In genomic region chr18:62399781-62400308, GRCh38 we compare ENCODE assay signal across 9 cellular contexts.
DNase-seq lines count a peak whose midpoint lies in the region; ATAC-seq and TF ChIP-seq lines count a peak whose summit lies in the region.
"Had no signal": no experiment of that assay in that cellular context is flagged by ENCODE, and none has a peak within 500 bp of the region (broad histone marks: within the 10 kb centered on the region; RNA-seq: fewer than 3 reads in every experiment).

No MANE protein-coding gene starts in this region.

- no peak overlapping the region for H3K9ac ChIP-seq in H9 (ENCODE audit: extremely low read depth, insufficient read length, low read length)
- H3K9ac ChIP-seq: KMS-11 had no signal

- no peak overlapping the region for H4K8ac ChIP-seq in H9 (replicated peaks; ENCODE audit: insufficient read length, low read depth, low read length)

- H3K18ac ChIP-seq in H9 (ENCODE audit: insufficient read length, low read depth, low read length): no peak overlapping the region

- H3K4me3 ChIP-seq in gastroesophageal sphincter (no peak overlapping the region), dorsolateral prefrontal cortex (no peak overlapping the region)
- no peak overlapping the region for H3K4me3 ChIP-seq in effector memory CD4-positive, alpha-beta T cell (ENCODE audit: insufficient read depth, low read depth, low read length, poor library complexity, severe bottlenecking)

- H3K79me1 ChIP-seq in H9 (ENCODE audit: insufficient read depth, low read depth, low read length, poor library complexity, severe bottlenecking): no peaks in the 10 kb centered on the region

- no peak overlapping the region for H2AFZ ChIP-seq in H9 (ENCODE audit: low read length)

- WGBS in H9 (ENCODE audit: extremely low coverage, insufficient read length, low lambda C conversion rate): no CpG with 5 or more reads among the region's 4 CpGs
- WGBS in gastroesophageal sphincter (ENCODE audit: low coverage in 1 of 2), 2 donors: 13 to 88% methylated on average over 1 to 4 of the region's 4 CpGs

- no peak overlapping the region for H3K23ac ChIP-seq in H9 (ENCODE audit: insufficient read length, low read depth, low read length)

- no peaks in the 10 kb centered on the region; the same call in 1 of the 2 replicates for H3K27me3 Mint-ChIP-seq in H9 (ENCODE audit: low read depth)

- no peaks in the 10 kb centered on the region for H3K36me3 ChIP-seq in gastroesophageal sphincter
- no peaks in the 10 kb centered on the region for H3K36me3 ChIP-seq in effector memory CD4-positive, alpha-beta T cell (ENCODE audit: control insufficient read depth, insufficient read depth, low read length)

- DNase-seq in EL: peak; percentile 19
- peak; percentile 61 for DNase-seq in H9
- DNase-seq in NCI-H345 treated with DMSO at 0.1 percent for 48 hours (lab: John Stamatoyannopoulos, UW; ENCODE audit: unreplicated experiment): peak; percentile 62
- DNase-seq in effector memory CD4-positive, alpha-beta T cell: no peak
- no peak for DNase-seq in stimulated activated CD4-positive, alpha-beta T cell treated with anti-CD3 and anti-CD28 coated beads, Interleukin-15, amount 100 ng/mL, for 24 hours
- DNase-seq in dorsolateral prefrontal cortex: no peak
- DNase-seq in activated CD4-positive, alpha-beta T cell treated with anti-CD3 and anti-CD28 coated beads for 48 hours: no peak

- H4K5ac ChIP-seq in H9 (ENCODE audit: insufficient read length, low read depth, low read length): no peak overlapping the region

- peaks cover 5% of the 10 kb centered on the region; the same call in 1 of the 2 replicates for H3K4me1 ChIP-seq in H9 (ENCODE audit: insufficient read depth, low read length)
- H3K4me1 ChIP-seq in gastroesophageal sphincter: no peaks in the 10 kb centered on the region
- no peaks in the 10 kb centered on the region for H3K4me1 ChIP-seq in effector memory CD4-positive, alpha-beta T cell (ENCODE audit: control insufficient read depth, insufficient read depth, low read length, poor library complexity, severe bottlenecking)

- H2BK15ac ChIP-seq in H9 (ENCODE audit: low read depth, low read length): no peak overlapping the region

- H3K56ac ChIP-seq in H9 (ENCODE audit: insufficient read length, low read depth, low read length): no peak overlapping the region

- H3K27ac ChIP-seq in H9 (ENCODE audit: insufficient read length, low read depth, low read length) (no peak overlapping the region), gastroesophageal sphincter (no peak overlapping the region), dorsolateral prefrontal cortex (no peak overlapping the region)
- no peak overlapping the region for H3K27ac ChIP-seq in effector memory CD4-positive, alpha-beta T cell (ENCODE audit: insufficient read depth, low read length, poor library complexity, severe bottlenecking)
- H3K27ac ChIP-seq: KMS-11 had no signal

- H3K4ac ChIP-seq in H9 (ENCODE audit: low read depth, low read length): no peak overlapping the region

- H4K20me1 ChIP-seq in H9 (ENCODE audit: control insufficient read depth, insufficient read depth, insufficient read length): no peaks in the 10 kb centered on the region

- no peaks in the 10 kb centered on the region for H3K23me2 ChIP-seq in H9 (ENCODE audit: insufficient read length, low read depth, low read length, poor library complexity, severe bottlenecking)

- H2BK20ac ChIP-seq in H9 (ENCODE audit: low read depth, low read length, poor library complexity, severe bottlenecking): no peak overlapping the region

- no peak overlapping the region for H2BK5ac ChIP-seq in H9 (ENCODE audit: insufficient read length, low read length)

- H3K79me2 ChIP-seq in H9 (ENCODE audit: insufficient read depth, low read length): no peaks in the 10 kb centered on the region

- H3K27ac Mint-ChIP-seq in H9: peak overlapping the region in 2 of 3 experiments; percentile 16 to 45; a peak in 3 of 7 replicates

- peaks cover 15 to 20% of the 10 kb centered on the region in 2 experiments for H3K9me3 Mint-ChIP-seq in H9

- H3K27me3 ChIP-seq in H9 (ENCODE audit: insufficient read depth, low read length) (no peaks in the 10 kb centered on the region), gastroesophageal sphincter (no peaks in the 10 kb centered on the region), dorsolateral prefrontal cortex (no peaks in the 10 kb centered on the region)
- no peaks in the 10 kb centered on the region for H3K27me3 ChIP-seq in effector memory CD4-positive, alpha-beta T cell (replicated peaks; ENCODE audit: control insufficient read depth, insufficient read depth, low read length, poor library complexity, severe bottlenecking)

- ATAC-seq in gastroesophageal sphincter: peak; percentile 16

- H2BK120ac ChIP-seq in H9 (ENCODE audit: low read depth, low read length, poor library complexity, severe bottlenecking): no peak overlapping the region

- H3K9me3 ChIP-seq in H9 (ENCODE audit: control insufficient read depth, low read depth, low read length) (no peaks in the 10 kb centered on the region), gastroesophageal sphincter (no peaks in the 10 kb centered on the region)
- no peaks in the 10 kb centered on the region for H3K9me3 ChIP-seq in effector memory CD4-positive, alpha-beta T cell (ENCODE audit: control insufficient read depth, low read length)

- H3K4me3 Mint-ChIP-seq in H9: no peak overlapping the region

- TF ChIP-seq EP300 in gastroesophageal sphincter (IDR thresholded peaks at IDR 0.05): no peak

- H2BK12ac ChIP-seq in H9 (ENCODE audit: insufficient read length, low read depth, low read length): no peak overlapping the region

- H3T11ph ChIP-seq in H9 (ENCODE audit: low read length): no peak overlapping the region

- intact Hi-C loops in dorsolateral prefrontal cortex (cut with DNase I): no loop called here

- no peak overlapping the region for H4K91ac ChIP-seq in H9 (ENCODE audit: insufficient read length, low read depth, low read length)

- no peak overlapping the region for H3K4me2 ChIP-seq in H9 (ENCODE audit: insufficient read depth, insufficient read length, low read length)
- H3K4me2 ChIP-seq: KMS-11 had no signal

- peaks cover 19 to 27% of the 10 kb centered on the region in 2 experiments for H3K4me1 Mint-ChIP-seq in H9

- TF ChIP-seq CTCF in H9 (conservative IDR thresholded peaks at IDR 0.05) (peak; percentile 68), gastroesophageal sphincter (IDR thresholded peaks at IDR 0.05) (no peak), dorsolateral prefrontal cortex (IDR thresholded peaks at IDR 0.05 in 54 of 56, conservative IDR thresholded peaks at IDR 0.05 in 2 of 56; ENCODE audit: low read depth in 1 of 56, partially characterized antibody in 56 of 56) (no peak)

- H2AK5ac ChIP-seq in H9 (ENCODE audit: insufficient read length, low read length): no peak overlapping the region

- no peak overlapping the region for H3K14ac ChIP-seq in H9 (ENCODE audit: insufficient read depth, low read length)

- TF ChIP-seq POLR2A in gastroesophageal sphincter (IDR thresholded peaks at IDR 0.05): no peak

- peaks cover 5 to 12% (median 9%) of the 10 kb centered on the region in 3 experiments; a peak in 5 of 7 replicates for H3K36me3 Mint-ChIP-seq in H9 (ENCODE audit: insufficient read depth in 1 of 3, low read depth in 3 of 3)

Comparison
In these comparisons a context has a peak if more than half of its experiments do, and no peak if none do; other contexts are left out.
1. DNase-seq: peak in EL (single experiment), H9 (single experiment) and NCI-H345 treated with DMSO at 0.1 percent for 48 hours (single experiment); none in effector memory CD4-positive, alpha-beta T cell (0 of 3), stimulated activated CD4-positive, alpha-beta T cell treated with anti-CD3 and anti-CD28 coated beads, Interleukin-15, amount 100 ng/mL, for 24 hours (single experiment), dorsolateral prefrontal cortex (0 of 10) and activated CD4-positive, alpha-beta T cell treated with anti-CD3 and anti-CD28 coated beads for 48 hours (single experiment).